Comparison of ENCODE assay signal across 8 cellular contexts in genomic region chr20:33664085-33664761, GRCh38. TPM values are rescaled to one million over a fixed set of nuclear protein-coding genes. Genes with fewer than 3 reads are reported as not detected.
A peak's percentile ranks its signal among the peaks of the same experiment; 100 is the strongest.
DNase-seq lines count a peak whose midpoint lies in the region; ATAC-seq, FAIRE-seq and TF ChIP-seq lines count a peak whose summit lies in the region.

No MANE protein-coding gene starts in this region.

- peak overlapping the region; percentile 80 for H3K4me3 Mint-ChIP-seq in astrocyte (ENCODE audit: unreplicated experiment)

- H3K9ac ChIP-seq in astrocyte (ENCODE audit: low read length) (peak overlapping the region; percentile 86), mesenchymal stem cell (ENCODE audit: low read length) (peak overlapping the region; percentile 94)

- H3K4ac ChIP-seq in mesenchymal stem cell (ENCODE audit: low read depth in 1 of 2, low read length in 2 of 2): peak overlapping the region; percentile 79 to 99

- H4K91ac ChIP-seq in mesenchymal stem cell (ENCODE audit: low read length): peak overlapping the region; percentile 65

- H2BK12ac ChIP-seq in mesenchymal stem cell (ENCODE audit: low read length in 2 of 2): peak overlapping the region in 1 of 2 experiments; percentile 68

- H2BK15ac ChIP-seq in mesenchymal stem cell (ENCODE audit: low read depth, poor library complexity, severe bottlenecking): no peak overlapping the region

- DNase-seq in cardiac muscle cell (ENCODE audit: low read depth in 1 of 2, low spot score in 1 of 2): no peak
- DNase-seq in Right ventricle myocardium superior: no peak
- DNase-seq in astrocyte (ENCODE audit: low read depth): no peak
- DNase-seq in mesenchymal stem cell: no peak
- DNase-seq in uterus: no peak
- DNase-seq in stimulated activated CD4-positive, alpha-beta T cell treated with anti-CD3 and anti-CD28 coated beads, Interleukin-4, amount 100 ng/mL, for 24 hours: no peak
- DNase-seq in mucosa of gallbladder (ENCODE audit: low spot score): no peak
- DNase-seq in stimulated activated CD4-positive, alpha-beta T cell treated with anti-CD3 and anti-CD28 coated beads, Interleukin-1b, Interleukin-23, amount 100 ng/mL, for 48 hours: no peak

- peak overlapping the region; percentile 75 for H2AK5ac ChIP-seq in mesenchymal stem cell (ENCODE audit: low read length, severe bottlenecking)

- H3K27ac Mint-ChIP-seq in astrocyte (ENCODE audit: unreplicated experiment): peak overlapping the region; percentile 26

- FAIRE-seq in astrocyte (lab: Jason Lieb, UNC): no peak

- H3K4me3 ChIP-seq in cardiac muscle cell: peak overlapping the region; percentile 44
- H3K4me3 ChIP-seq in astrocyte (ENCODE audit: insufficient read depth, low read depth, low read length): peak overlapping the region; percentile 75
- H3K4me3 ChIP-seq in mesenchymal stem cell (ENCODE audit: insufficient read depth in 1 of 2, low read depth in 1 of 2, low read length in 2 of 2): peak overlapping the region; percentile 78 to 88
- H3K4me3 ChIP-seq in uterus: peak overlapping the region; percentile 60 to 72

- H3K79me1 ChIP-seq in mesenchymal stem cell (replicated peaks; ENCODE audit: low read length, poor library complexity, severe bottlenecking): peaks cover 43% of the 10 kb centered on the region

- no peaks in the 10 kb centered on the region for H3K9me3 Mint-ChIP-seq in astrocyte (ENCODE audit: unreplicated experiment)

- peaks cover 13% of the 10 kb centered on the region for H3K36me3 ChIP-seq in cardiac muscle cell
- H3K36me3 ChIP-seq in astrocyte (ENCODE audit: insufficient read depth, low read length): no peaks in the 10 kb centered on the region
- peaks cover 13 to 59% of the 10 kb centered on the region in 2 experiments for H3K36me3 ChIP-seq in mesenchymal stem cell (ENCODE audit: control insufficient read depth in 1 of 2, insufficient read depth in 2 of 2, low read depth in 1 of 2, low read length in 2 of 2)
- H3K36me3 ChIP-seq in uterus: no peaks in the 10 kb centered on the region

- peak overlapping the region; percentile 81 to 95 for H3K18ac ChIP-seq in mesenchymal stem cell (ENCODE audit: low read depth in 1 of 2, low read length in 2 of 2)

- H3K27me3 ChIP-seq in cardiac muscle cell (no peaks in the 10 kb centered on the region), astrocyte (ENCODE audit: insufficient read depth, low read length) (no peaks in the 10 kb centered on the region), mesenchymal stem cell (ENCODE audit: control insufficient read depth in 1 of 2, insufficient read depth in 1 of 2, low read length in 2 of 2) (no peaks in the 10 kb centered on the region), uterus (no peaks in the 10 kb centered on the region)

- intact Hi-C loops in Right ventricle myocardium superior (cut with DNase I): no loop called here
- intact Hi-C loops in uterus (cut with DNase I; ENCODE audit: low total_unique reads): no loop called here

- peak overlapping the region; percentile 97 for H2AFZ ChIP-seq in astrocyte (ENCODE audit: low read depth, low read length)
- peak overlapping the region; percentile 90 for H2AFZ ChIP-seq in mesenchymal stem cell (ENCODE audit: low read depth, low read length)

- peaks cover 20% of the 10 kb centered on the region for H3K4me1 Mint-ChIP-seq in astrocyte (ENCODE audit: low read depth, unreplicated experiment)

- no peak for TF ChIP-seq POLR2A in uterus (IDR thresholded peaks at IDR 0.05)

- peak overlapping the region; percentile 29 for H3K27ac ChIP-seq in cardiac muscle cell
- H3K27ac ChIP-seq in astrocyte (ENCODE audit: low read depth, low read length): peak overlapping the region; percentile 55
- peak overlapping the region; percentile 84 for H3K27ac ChIP-seq in mesenchymal stem cell (ENCODE audit: low read length, poor library complexity, severe bottlenecking)
- peak overlapping the region; percentile 89 to 91 for H3K27ac ChIP-seq in uterus

- peak overlapping the region; percentile 8 for H2BK5ac ChIP-seq in mesenchymal stem cell (ENCODE audit: low read depth, low read length, poor library complexity, severe bottlenecking)

- TF ChIP-seq CTCF in cardiac muscle cell (IDR thresholded peaks at IDR 0.05; ENCODE audit: low read depth, low read length) (no peak), astrocyte (IDR thresholded peaks at IDR 0.05; ENCODE audit: insufficient read depth, low read depth, low read length) (no peak), uterus (IDR thresholded peaks at IDR 0.05) (no peak)

- 55% methylated on average over 9 of the region's 9 CpGs for WGBS in mesenchymal stem cell

- peak overlapping the region; percentile 96 for H2BK120ac ChIP-seq in mesenchymal stem cell (ENCODE audit: low read depth, low read length)

- peak overlapping the region; percentile 96 for H4K8ac ChIP-seq in mesenchymal stem cell (ENCODE audit: low read length)

- H3K4me1 ChIP-seq in cardiac muscle cell (ENCODE audit: low read depth) (peaks cover 11% of the 10 kb centered on the region), astrocyte (ENCODE audit: insufficient read depth, low read length) (peaks cover 24% of the 10 kb centered on the region), mesenchymal stem cell (ENCODE audit: control insufficient read depth, insufficient read depth, low read depth, low read length) (peaks cover 30% of the 10 kb centered on the region), uterus (peaks cover 0 to 7% of the 10 kb centered on the region in 2 donors)

- H3K9me3 ChIP-seq in cardiac muscle cell (ENCODE audit: low read depth): no peaks in the 10 kb centered on the region
- H3K9me3 ChIP-seq in astrocyte (ENCODE audit: insufficient read depth, low read depth, low read length): no peaks in the 10 kb centered on the region
- H3K9me3 ChIP-seq in mesenchymal stem cell (ENCODE audit: control insufficient read depth, low read length): no peaks in the 10 kb centered on the region
- H3K9me3 ChIP-seq in uterus: no peaks in the 10 kb centered on the region

- H3K79me2 ChIP-seq in astrocyte (ENCODE audit: insufficient read depth, low read length): no peaks in the 10 kb centered on the region

- no peak for ATAC-seq in Right ventricle myocardium superior (ENCODE audit: poor library complexity)

- peak overlapping the region in 1 of 2 experiments; percentile 88 for H3K23ac ChIP-seq in mesenchymal stem cell (ENCODE audit: low read length in 2 of 2)

- H4K20me1 ChIP-seq in astrocyte (ENCODE audit: insufficient read depth, low read length): peaks cover 13% of the 10 kb centered on the region

- H3K4me2 ChIP-seq in astrocyte (ENCODE audit: low read length) (peak overlapping the region; percentile 91), mesenchymal stem cell (ENCODE audit: low read length, poor library complexity, severe bottlenecking) (peak overlapping the region; percentile 92)

- peaks cover 7% of the 10 kb centered on the region for H3K36me3 Mint-ChIP-seq in astrocyte (ENCODE audit: low read depth, unreplicated experiment)

- peak overlapping the region in 1 of 2 experiments; percentile 93 for H3K14ac ChIP-seq in mesenchymal stem cell (ENCODE audit: low read length in 2 of 2)

- no peaks in the 10 kb centered on the region for H3K27me3 Mint-ChIP-seq in astrocyte (ENCODE audit: low read depth, unreplicated experiment)

RNA-seq across cellular contexts. Expression of gene C20orf144, which starts 2.1 kb away (rescaled TPM):
- total RNA-seq in cardiac muscle cell (0.21 TPM in 1 of 2 replicates, not detected in the other), Right ventricle myocardium superior (not detected), astrocyte (0.16 TPM in 1 of 2 replicates, not detected in the other), uterus (not detected), mucosa of gallbladder (0.09 TPM)
- 1.4 and 1.9 TPM in 2 replicates for polyA plus RNA-seq in cardiac muscle cell
- polyA plus RNA-seq in mesenchymal stem cell (2013, experiment 1 of 2): 0.11 TPM
- polyA plus RNA-seq in mesenchymal stem cell (2013, experiment 2 of 2): 0.04 TPM

RNA-seq across cellular contexts. Expression of gene ACTL10, which starts 2.5 kb away (rescaled TPM):
- total RNA-seq in cardiac muscle cell: 1.1 and 1.5 TPM in 2 replicates
- polyA plus RNA-seq in cardiac muscle cell: 1.3 and 2.2 TPM in 2 replicates
- 0.22 TPM for total RNA-seq in Right ventricle myocardium superior
- 1.1 and 1.4 TPM in 2 replicates for total RNA-seq in astrocyte
- not detected for polyA plus RNA-seq in mesenchymal stem cell (2013, experiment 1 of 2)
- polyA plus RNA-seq in mesenchymal stem cell (2013, experiment 2 of 2): not detected
- 1 to 10 TPM in 3 of 4 donors, not detected in 1; 1.4 to 4.4 (median 1.9) TPM for total RNA-seq in uterus
- 4.8 TPM for total RNA-seq in mucosa of gallbladder

RNA-seq across cellular contexts. Expression of gene NECAB3, which starts 10.0 kb away (rescaled TPM):
- 185 and 187 TPM in 2 replicates for total RNA-seq in cardiac muscle cell
- polyA plus RNA-seq in cardiac muscle cell: 93.1 and 98.5 TPM in 2 replicates
- total RNA-seq in Right ventricle myocardium superior: 69.4 TPM
- 19.5 and 22.3 TPM in 2 replicates for total RNA-seq in astrocyte
- 13.7 TPM for polyA plus RNA-seq in mesenchymal stem cell (2013, experiment 1 of 2)
- 12.4 TPM for polyA plus RNA-seq in mesenchymal stem cell (2013, experiment 2 of 2)
- total RNA-seq in uterus: 10 to 100 TPM in 3 of 4 donors, 1 to 10 TPM in 1; 5.6 to 44.3 (median 20.4) TPM
- total RNA-seq in mucosa of gallbladder: 37.3 TPM

RNA-seq across cellular contexts. Expression of gene E2F1, which starts 22.0 kb away (rescaled TPM):
- total RNA-seq in cardiac muscle cell (21.2 and 34.6 TPM in 2 replicates), Right ventricle myocardium superior (1.1 TPM), astrocyte (1.6 and 2.3 TPM in 2 replicates), uterus (1 to 10 TPM in 2 of 4 donors, under 1 TPM in 1, not detected in 1; 0.51 to 7.3 (median 1.5) TPM), mucosa of gallbladder (2.3 TPM)
- 26.7 and 61.4 TPM in 2 replicates for polyA plus RNA-seq in cardiac muscle cell
- polyA plus RNA-seq in mesenchymal stem cell (2013, experiment 1 of 2): 2.2 TPM
- polyA plus RNA-seq in mesenchymal stem cell (2013, experiment 2 of 2): 2.1 TPM

RNA-seq across cellular contexts. Expression of gene PXMP4, which starts 55.9 kb away (rescaled TPM):
- 9.2 and 9.9 TPM in 2 replicates for total RNA-seq in cardiac muscle cell
- polyA plus RNA-seq in cardiac muscle cell: 13.8 and 14.9 TPM in 2 replicates
- total RNA-seq in Right ventricle myocardium superior: 11.7 TPM
- total RNA-seq in astrocyte: 1.1 and 1.2 TPM in 2 replicates
- polyA plus RNA-seq in mesenchymal stem cell (2013, experiment 1 of 2): 3.2 TPM
- polyA plus RNA-seq in mesenchymal stem cell (2013, experiment 2 of 2): 2.7 TPM
- total RNA-seq in uterus: 10 to 100 TPM in 2 of 4 donors, 1 to 10 TPM in 2; 1.8 to 13.8 (median 10.7) TPM
- 17.9 TPM for total RNA-seq in mucosa of gallbladder

Comparison
In these comparisons a context has a peak if more than half of its experiments do, and no peak if none do; other contexts are left out.
1. H3K27ac ChIP-seq: peak in every context shown above with its lines; median percentile 90 in uterus; 84 in mesenchymal stem cell; 55 in astrocyte; 29 in cardiac muscle cell.